ENCODE assay signal across 16 cellular contexts in the genomic region with DNA sequence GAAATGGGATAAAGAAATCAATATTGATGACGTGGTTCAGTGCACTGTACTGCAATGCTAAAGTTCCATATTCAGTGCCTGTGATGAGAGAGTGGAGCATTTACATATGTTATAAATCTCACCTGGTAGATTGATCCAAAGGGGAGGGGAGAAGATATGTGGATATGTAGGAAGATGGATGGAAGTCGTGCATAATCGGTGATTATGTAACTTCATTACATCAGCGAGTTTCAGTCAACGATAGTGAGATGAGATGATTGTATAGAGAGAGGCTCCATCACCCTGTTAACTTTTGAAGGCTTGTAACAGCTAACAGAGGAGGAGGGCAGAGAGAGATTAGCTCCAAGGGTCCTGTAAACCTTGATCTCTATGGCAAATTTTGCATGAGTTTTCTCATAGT. TPM values are rescaled to one million over a fixed set of nuclear protein-coding genes. Genes with fewer than 3 reads are reported as not detected.
DNase-seq lines count a peak whose midpoint lies in the region; ATAC-seq and TF ChIP-seq lines count a peak whose summit lies in the region.
"Had no signal": no experiment of that assay in that cellular context is flagged by ENCODE, and none has a peak within 500 bp of the region (broad histone marks: within the 10 kb centered on the region; RNA-seq: fewer than 3 reads in every experiment).

No MANE protein-coding gene starts in this region.

- H3K36me3 ChIP-seq in ES-I3 (ENCODE audit: insufficient read depth, low read length) (no peaks in the 10 kb centered on the region), fibroblast of lung (ENCODE audit: control insufficient read depth, insufficient read depth, low read length) (no peaks in the 10 kb centered on the region), psoas muscle (ENCODE audit: insufficient read depth in 1 of 2, low read depth in 1 of 2) (no peaks in the 10 kb centered on the region), thyroid gland (no peaks in the 10 kb centered on the region), testis (ENCODE audit: low read depth, missing control alignments) (no peaks in the 10 kb centered on the region), GM23248 (ENCODE audit: low read depth) (no peaks in the 10 kb centered on the region)
- H3K36me3 ChIP-seq: prostate gland had no signal

- no peaks in the 10 kb centered on the region for H3K9me2 ChIP-seq in GM23248 (ENCODE audit: insufficient read depth)

- peak overlapping the region; percentile 37 for H3K4me2 ChIP-seq in fibroblast of lung (ENCODE audit: extremely low read depth, insufficient read depth, low read length)
- H3K4me2 ChIP-seq in GM23248 (ENCODE audit: unreplicated experiment) = no peak overlapping the region

- ATAC-seq in psoas muscle = no peak
- ATAC-seq in sciatic nerve = no peak
- ATAC-seq: activated T-cell treated with anti-CD3 and anti-CD28 coated beads, Interleukin-2, amount 50 U/mL, for 4 hours; natural killer cell had no signal

- H3K4me3 ChIP-seq in WI38 (ENCODE audit: low read depth, low read length) = peak overlapping the region; percentile 58
- H3K4me3 ChIP-seq in fibroblast of lung (replicated peaks in 1 of 4; ENCODE audit: control extremely low read depth in 1 of 4, insufficient read depth in 1 of 4, low read depth in 3 of 4, low read length in 4 of 4) = peak overlapping the region; percentile 53 to 75 (median 60)
- H3K4me3 ChIP-seq in psoas muscle = peak overlapping the region; percentile 13
- no peak overlapping the region for H3K4me3 ChIP-seq in thyroid gland (replicated peaks in 1 of 3)
- H3K4me3 ChIP-seq in testis = no peak overlapping the region
- H3K4me3 ChIP-seq in GM23248 = no peak overlapping the region
- H3K4me3 ChIP-seq: prostate gland had no signal

- no peak for TF ChIP-seq CTCF in WI38 (IDR thresholded peaks at IDR 0.05; ENCODE audit: low read depth, low read length)
- no peak for TF ChIP-seq CTCF in fibroblast of lung (conservative IDR thresholded peaks at IDR 0.05 in 1 of 2, IDR thresholded peaks at IDR 0.05 in 1 of 2; ENCODE audit: low read depth in 1 of 2, low read length in 2 of 2)
- TF ChIP-seq CTCF in psoas muscle (IDR thresholded peaks at IDR 0.05) = no peak
- TF ChIP-seq CTCF in thyroid gland (IDR thresholded peaks at IDR 0.05) = no peak
- no peak for TF ChIP-seq CTCF in testis (IDR thresholded peaks at IDR 0.05)

- H3K9ac ChIP-seq in ES-I3 (ENCODE audit: low read depth, low read length) (peak overlapping the region; percentile 74; the same call in 1 of the 2 replicates), fibroblast of lung (ENCODE audit: insufficient read depth, low read length) (no peak overlapping the region), GM23248 (no peak overlapping the region)

- H4K20me1 ChIP-seq in fibroblast of lung (ENCODE audit: control insufficient read depth, extremely low read depth, insufficient read depth, low read length) = no peaks in the 10 kb centered on the region
- H4K20me1 ChIP-seq in GM23248 (ENCODE audit: insufficient read depth) = no peaks in the 10 kb centered on the region

- peaks cover 13% of the 10 kb centered on the region for H3K4me1 ChIP-seq in ES-I3 (ENCODE audit: insufficient read depth, low read length)
- H3K4me1 ChIP-seq in fibroblast of lung (ENCODE audit: control insufficient read depth, extremely low read depth, insufficient read depth, low read length) = no peaks in the 10 kb centered on the region
- no peaks in the 10 kb centered on the region for H3K4me1 ChIP-seq in psoas muscle
- no peaks in the 10 kb centered on the region for H3K4me1 ChIP-seq in thyroid gland
- H3K4me1 ChIP-seq in testis = no peaks in the 10 kb centered on the region
- no peaks in the 10 kb centered on the region for H3K4me1 ChIP-seq in GM23248 (ENCODE audit: insufficient read depth)
- H3K4me1 ChIP-seq: prostate gland had no signal

- H2AFZ ChIP-seq in fibroblast of lung (ENCODE audit: low read length) = no peak overlapping the region
- H2AFZ ChIP-seq in GM23248 = no peak overlapping the region

- in situ Hi-C loops in GM23248 (cut with MboI) = no loop called here

- H3F3A ChIP-seq in GM23248 (ENCODE audit: insufficient read depth) = no peaks in the 10 kb centered on the region

- H3K9me3 ChIP-seq in ES-I3 (ENCODE audit: control insufficient read depth, insufficient read depth, low read length) (no peaks in the 10 kb centered on the region; the same call in 1 of the 2 replicates), fibroblast of lung (ENCODE audit: control insufficient read depth, insufficient read depth, low read depth, low read length) (no peaks in the 10 kb centered on the region), psoas muscle (no peaks in the 10 kb centered on the region), thyroid gland (no peaks in the 10 kb centered on the region), testis (no peaks in the 10 kb centered on the region), GM23248 (ENCODE audit: low read depth) (no peaks in the 10 kb centered on the region)
- H3K9me3 ChIP-seq: prostate gland had no signal

- intact Hi-C loops in psoas muscle (cut with DNase I) = no loop called here
- intact Hi-C loops in thyroid gland (cut with DNase I) = no loop called here
- intact Hi-C loops in testis (cut with DNase I; ENCODE audit: low total_unique reads) = no loop called here
- intact Hi-C loops in sciatic nerve (cut with DNase I) = no loop called here

- H3K79me2 ChIP-seq in fibroblast of lung (ENCODE audit: control insufficient read depth, insufficient read depth, low read length) (no peaks in the 10 kb centered on the region), GM23248 (ENCODE audit: insufficient read depth) (no peaks in the 10 kb centered on the region)

- TF ChIP-seq POLR2A in thyroid gland (IDR thresholded peaks at IDR 0.05) = no peak
- TF ChIP-seq POLR2A in testis (IDR thresholded peaks at IDR 0.05) = no peak

- WGBS in psoas muscle, 3 donors = 16 to 28% (median 18%) methylated on average over 5 of the region's 5 CpGs
- 27 to 35% methylated on average over 5 of the region's 5 CpGs for WGBS in thyroid gland, 2 donors
- 15 to 21% methylated on average over 5 of the region's 5 CpGs for WGBS in testis, 2 donors
- WGBS in GM23248 (ENCODE audit: low coverage in 1 of 2, low lambda C conversion rate in 2 of 2, missing lambda C conversion rate in 2 of 2), 2 experiments = 0% methylated on average over 5 of the region's 5 CpGs

- H3K27me3 ChIP-seq in fibroblast of lung (ENCODE audit: control insufficient read depth, insufficient read depth, low read length) (no peaks in the 10 kb centered on the region), psoas muscle (ENCODE audit: insufficient read depth in 3 of 3, low read length in 2 of 3) (peaks cover 0 to 27% (median 0%) of the 10 kb centered on the region in 3 donors), thyroid gland (no peaks in the 10 kb centered on the region), testis (no peaks in the 10 kb centered on the region), GM23248 (replicated peaks; ENCODE audit: insufficient read depth) (no peaks in the 10 kb centered on the region)

- no peak overlapping the region for H3K27ac ChIP-seq in fibroblast of lung (ENCODE audit: insufficient read depth, low read length)
- H3K27ac ChIP-seq in psoas muscle = no peak overlapping the region
- no peak overlapping the region for H3K27ac ChIP-seq in thyroid gland
- H3K27ac ChIP-seq in testis = no peak overlapping the region
- no peak overlapping the region for H3K27ac ChIP-seq in GM23248
- H3K27ac ChIP-seq: prostate gland had no signal

- no peak for DNase-seq in fibroblast of lung (ENCODE audit: low read depth in 2 of 2)
- DNase-seq in psoas muscle = no peak
- DNase-seq in thyroid gland = no peak
- DNase-seq in testis = no peak
- DNase-seq in GM23248 = no peak
- DNase-seq in sciatic nerve (ENCODE audit: low spot score) = no peak
- DNase-seq: activated CD4-positive, alpha-beta T cell treated with anti-CD3 and anti-CD28 coated beads, Interleukin-2, amount 50 U/mL, for 48 hours; activated naive CD4-positive, alpha-beta T cell treated with anti-CD3 and anti-CD28 coated beads, Interleukin-2, amount 50 U/mL, for 16 hours; activated T-cell treated with anti-CD3 and anti-CD28 coated beads, Interleukin-2, amount 50 U/mL, for 4 hours; natural killer cell; NCI-H146; NCI-H2227 treated with DMSO at 0.1 percent for 48 hours; stimulated activated naive CD4-positive, alpha-beta T cell treated with Interleukin-2 at 50 U/mL for 16 hours had no signal

RNA-seq across cellular contexts. Expression of a gene that starts 1.8 kb away (rescaled TPM):
- total RNA-seq in fibroblast of lung (0.26 and 2.8 TPM in 2 replicates), psoas muscle (under 1 TPM; 0.16 to 0.50 (median 0.24) TPM), thyroid gland (under 1 TPM in 1 of 4 donors, not detected in 3; 0.78 TPM), testis (under 1 TPM; 0.93 to 0.94 TPM), sciatic nerve (10.3 TPM)
- polyA plus RNA-seq in fibroblast of lung (0.25 and 6.1 TPM in 2 replicates), psoas muscle (under 1 TPM in 2 of 3 donors, not detected in 1; 0.04 TPM), testis (ENCODE audit: insufficient read depth, low read depth, low replicate concordance) (0.13 TPM), GM23248 (2016; fragmentation: Nextera tagmentation; extraction: Ambion mirVana) (not detected in 2 replicates)
- 0.07 and 2.7 TPM in 2 replicates for polyA plus RNA-seq in fibroblast of lung (2012)
- 13.2 TPM in 1 of 2 replicates, not detected in the other for polyA minus RNA-seq in fibroblast of lung (ENCODE audit: low replicate concordance)
- 0.38 TPM in 1 of 2 replicates, not detected in the other for total RNA-seq in GM23248 (2014; rRNA removed; shearing (Covaris generic))
- total RNA-seq: activated T-cell treated with anti-CD3 and anti-CD28 coated beads, Interleukin-2, amount 50 U/mL, for 4 hours; natural killer cell had no signal

Comparison
In these comparisons a context has a peak if more than half of its experiments do, and no peak if none do; other contexts are left out.
1. H3K4me3 ChIP-seq: peak in WI38 (single experiment), fibroblast of lung (4 of 4) and psoas muscle (single experiment); none in thyroid gland (0 of 3), testis (0 of 2) and GM23248 (single experiment).